ENCODE assay signal across 22 cellular contexts in the genomic region with DNA sequence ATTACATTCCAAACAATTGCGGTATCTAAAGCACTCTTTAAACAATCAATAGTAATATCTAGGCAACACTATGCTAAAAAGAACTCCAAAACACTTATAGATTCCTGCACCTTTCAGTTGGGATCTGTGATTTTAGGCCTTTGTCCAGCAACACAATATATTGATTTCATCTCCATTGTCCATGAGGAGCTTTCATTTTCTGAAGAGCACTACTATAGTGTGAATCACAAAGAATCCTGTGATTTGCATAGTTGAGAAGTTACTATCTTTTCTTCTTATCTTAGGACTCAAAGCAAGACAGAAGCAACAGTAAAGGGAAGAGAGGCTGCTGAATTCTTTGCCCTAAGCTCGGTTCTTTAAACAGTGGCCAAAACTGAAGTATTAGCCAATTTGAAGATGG.
"Had no signal": no experiment of that assay in that cellular context is flagged by ENCODE, and none has a peak within 500 bp of the region (broad histone marks: within the 10 kb centered on the region; RNA-seq: fewer than 3 reads in every experiment).

No MANE protein-coding gene starts in this region.

- H3K79me2 ChIP-seq: parathyroid adenoma had no signal

- H3K27ac ChIP-seq: colonic mucosa, epithelial cell of prostate, gastrocnemius medialis, lower lobe of right lung, parathyroid adenoma, right lobe of liver, stomach, thyroid gland had no signal

- H3K36me3 ChIP-seq: colonic mucosa, gastrocnemius medialis, lower lobe of right lung, right lobe of liver, stomach, thyroid gland had no signal

- H3K27me3 ChIP-seq: colonic mucosa, gastrocnemius medialis, right lobe of liver, stomach, thyroid gland had no signal

- H3K9me3 ChIP-seq: colonic mucosa, gastrocnemius medialis, lower lobe of right lung, right lobe of liver, stomach, thyroid gland had no signal

- H2AFZ ChIP-seq: parathyroid adenoma had no signal

- H3K4me1 ChIP-seq: colonic mucosa, gastrocnemius medialis, lower lobe of right lung, parathyroid adenoma, right lobe of liver, stomach, thyroid gland had no signal

- H3K4me3 ChIP-seq: colonic mucosa, gastrocnemius medialis, lower lobe of right lung, right lobe of liver, stomach, thyroid gland had no signal

- ATAC-seq: esophagus mucosa; gastrocnemius medialis; left ventricle myocardium superior; lower lobe of right lung; natural killer cell; right lobe of liver; stimulated activated effector memory CD8-positive, alpha-beta T cell treated with anti-CD3 and anti-CD28 coated beads, Interleukin-12 subunit alpha, Interleukin-12 subunit beta, amount 100 ng/mL, for 72 hours had no signal

- FAIRE-seq: keratinocyte, small intestine had no signal

- H3K9ac ChIP-seq: parathyroid adenoma had no signal

- DNase-seq: colonic mucosa; effector CD8-positive, alpha-beta T cell; endodermal cell; foreskin fibroblast; gastrocnemius medialis; head of caudate nucleus; left ventricle myocardium superior; lower lobe of right lung; natural killer cell; right lobe of liver; small intestine; stimulated activated CD4-positive, alpha-beta T cell treated with anti-CD3 and anti-CD28 coated beads, Interleukin-12 subunit alpha, Interleukin-12 subunit beta, amount 100 ng/mL, for 4 hours; stimulated activated CD4-positive, alpha-beta T cell treated with anti-CD3 and anti-CD28 coated beads, Interleukin-1b, Interleukin-23, amount 100 ng/mL, for 48 hours; stimulated activated CD4-positive, alpha-beta T cell treated with anti-CD3 and anti-CD28 coated beads, Interleukin-4, amount 100 ng/mL, for 1 hour; stimulated activated naive CD4-positive, alpha-beta T cell treated with Interleukin-2 at 50 U/mL for 16 hours; stomach; thyroid gland had no signal
